In genomic region chr2:182381225-182381624, GRCh38 we compare ENCODE assay signal across 29 cellular contexts. TPM values are rescaled to one million over a fixed set of nuclear protein-coding genes. Genes with fewer than 3 reads are reported as not detected.
"Had no signal": no experiment of that assay in that cellular context is flagged by ENCODE, and none has a peak within 500 bp of the region (broad histone marks: within the 10 kb centered on the region; RNA-seq: fewer than 3 reads in every experiment).

No MANE protein-coding gene starts in this region.

- ATAC-seq: foreskin keratinocyte; heart right ventricle; left cardiac atrium; left lung; mucosa of descending colon; natural killer cell treated with Interleukin-12 subunit alpha and Interleukin-12 subunit beta and Interleukin-15 and Interleukin-18, amount 100 ng/mL, for 72 hours; right cardiac atrium; stimulated activated naive CD8-positive, alpha-beta T cell treated with anti-CD3 and anti-CD28 coated beads, Interleukin-15, amount 100 ng/mL, for 72 hours had no signal

- H3K27me3 ChIP-seq: esophagus muscularis mucosa, foreskin keratinocyte, heart right ventricle, left lung, neutrophil, suprapubic skin, tibial artery had no signal

- H3K4me3 Mint-ChIP-seq: mesothelial cell of epicardium; naive B cell; natural killer cell treated with Interleukin-12 subunit alpha and Interleukin-12 subunit beta and Interleukin-15 and Interleukin-18, amount 100 ng/mL, for 72 hours; neural crest cell; stimulated activated naive CD8-positive, alpha-beta T cell treated with anti-CD3 and anti-CD28 coated beads, Interleukin-15, amount 100 ng/mL, for 72 hours; type B pancreatic cell had no signal

- H3K4me1 ChIP-seq: foreskin keratinocyte, parathyroid adenoma, prostate gland, suprapubic skin had no signal

- H3K4me3 ChIP-seq: coronary artery, esophagus muscularis mucosa, heart right ventricle, left lung, mucosa of descending colon, prostate gland, suprapubic skin, tibial artery had no signal

- H3K36me3 Mint-ChIP-seq: type B pancreatic cell had no signal

- H3K36me3 ChIP-seq: esophagus muscularis mucosa, heart right ventricle, left lung, neutrophil, prostate gland, suprapubic skin, tibial artery had no signal

- DNase-seq: dermis blood vessel endothelial cell; effector memory CD4-positive, alpha-beta T cell; foreskin keratinocyte; glutamatergic neuron; heart right ventricle; hippocampal formation; left cardiac atrium; left lung; mesenchymal stem cell; mucosa of descending colon; naive B cell; right cardiac atrium; small intestine; stimulated activated CD4-positive, alpha-beta T cell treated with anti-CD3 and anti-CD28 coated beads, Interleukin-15, amount 100 ng/mL, for 24 hours; stimulated activated CD4-positive, alpha-beta T cell treated with anti-CD3 and anti-CD28 coated beads, Interleukin-2, amount 100 ng/mL, for 48 hours; stimulated activated naive CD4-positive, alpha-beta T cell; stimulated activated naive CD8-positive, alpha-beta T cell treated with anti-CD3 and anti-CD28 coated beads, Interleukin-15, amount 100 ng/mL, for 72 hours; tibial artery had no signal

- H3K4me1 Mint-ChIP-seq: naive B cell; neural crest cell; stimulated activated naive CD8-positive, alpha-beta T cell treated with anti-CD3 and anti-CD28 coated beads, Interleukin-15, amount 100 ng/mL, for 72 hours had no signal

- H3K9me3 ChIP-seq: neutrophil, prostate gland, suprapubic skin had no signal

- H3K27me3 Mint-ChIP-seq: naive B cell; natural killer cell treated with Interleukin-12 subunit alpha and Interleukin-12 subunit beta and Interleukin-15 and Interleukin-18, amount 100 ng/mL, for 72 hours; stimulated activated naive CD8-positive, alpha-beta T cell treated with anti-CD3 and anti-CD28 coated beads, Interleukin-15, amount 100 ng/mL, for 72 hours; type B pancreatic cell had no signal

- H3K27ac Mint-ChIP-seq: mesothelial cell of epicardium; naive B cell; natural killer cell treated with Interleukin-12 subunit alpha and Interleukin-12 subunit beta and Interleukin-15 and Interleukin-18, amount 100 ng/mL, for 72 hours; stimulated activated naive CD8-positive, alpha-beta T cell treated with anti-CD3 and anti-CD28 coated beads, Interleukin-15, amount 100 ng/mL, for 72 hours; type B pancreatic cell had no signal

- H3K27ac ChIP-seq: coronary artery, esophagus muscularis mucosa, foreskin keratinocyte, heart right ventricle, left lung, neutrophil, parathyroid adenoma, prostate gland, suprapubic skin, tibial artery had no signal

RNA-seq across cellular contexts. Expression of gene PDE1A, which starts 45.6 kb away (rescaled TPM):
- total RNA-seq: epithelial cell of proximal tubule; natural killer cell treated with Interleukin-12 subunit alpha and Interleukin-12 subunit beta and Interleukin-15 and Interleukin-18, amount 100 ng/mL, for 72 hours had no signal
- polyA plus RNA-seq: foreskin keratinocyte had no signal
